27 cellular contexts compared by ENCODE assay signal in the genomic region with DNA sequence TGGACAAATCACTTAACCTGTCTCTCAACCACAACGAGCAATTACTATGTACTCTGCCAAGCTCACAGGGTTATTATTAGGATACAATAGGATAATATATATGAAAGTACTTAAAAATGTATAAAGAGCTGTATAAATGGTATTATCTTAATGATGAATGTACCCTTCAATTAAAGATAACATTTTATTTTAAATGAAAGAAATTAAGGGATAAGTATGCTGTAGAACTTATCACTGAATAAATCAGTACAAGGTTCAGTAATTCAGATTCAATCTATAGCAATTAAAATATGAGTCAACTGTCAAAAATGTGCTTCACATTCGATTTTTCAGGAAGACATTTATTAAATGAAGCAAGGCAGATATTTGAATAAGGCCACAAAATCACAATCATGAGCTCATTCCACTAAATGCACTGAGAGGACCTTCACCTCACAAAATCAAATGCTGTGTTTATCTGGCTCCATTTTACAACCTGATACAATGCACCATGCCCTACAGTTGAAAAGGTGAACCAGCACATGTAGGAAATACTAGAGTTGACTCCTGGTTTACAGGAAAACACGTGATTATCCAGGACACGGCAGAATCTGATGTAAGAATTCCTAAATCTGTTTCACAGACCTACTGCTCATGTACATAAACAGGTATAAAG. TPM values are rescaled to one million over a fixed set of nuclear protein-coding genes. Genes with fewer than 3 reads are reported as not detected.
DNase-seq lines count a peak whose midpoint lies in the region; ATAC-seq and TF ChIP-seq lines count a peak whose summit lies in the region.
"Had no signal": no experiment of that assay in that cellular context is flagged by ENCODE, and none has a peak within 500 bp of the region (broad histone marks: within the 10 kb centered on the region; RNA-seq: fewer than 3 reads in every experiment).

No MANE protein-coding gene starts in this region.

- H2BK12ac ChIP-seq in mesenchymal stem cell (ENCODE audit: low read length in 2 of 2), result no peak overlapping the region
- H2BK12ac ChIP-seq in neuronal stem cell (ENCODE audit: low read length), result no peak overlapping the region

- H3K4me3 ChIP-seq in SK-N-SH (ENCODE audit: low read depth in 2 of 2, low read length in 1 of 2) (no peak overlapping the region), left lung (no peak overlapping the region), coronary artery (no peak overlapping the region), mesenchymal stem cell (ENCODE audit: insufficient read depth in 1 of 2, low read depth in 1 of 2, low read length in 2 of 2) (no peak overlapping the region), neuronal stem cell (ENCODE audit: low read length in 2 of 2) (no peak overlapping the region)
- H3K4me3 ChIP-seq: tibial nerve had no signal

- H3K4me1 ChIP-seq in SK-N-SH (ENCODE audit: control insufficient read depth in 1 of 2, insufficient read depth in 2 of 2, low read depth in 1 of 2, low read length in 1 of 2), result no peaks in the 10 kb centered on the region; a peak in 1 of 4 replicates
- no peaks in the 10 kb centered on the region for H3K4me1 ChIP-seq in left lung
- H3K4me1 ChIP-seq in mesenchymal stem cell (ENCODE audit: control insufficient read depth, insufficient read depth, low read depth, low read length), result no peaks in the 10 kb centered on the region
- no peaks in the 10 kb centered on the region for H3K4me1 ChIP-seq in neuronal stem cell (ENCODE audit: control insufficient read depth in 2 of 2, insufficient read depth in 1 of 2, low read depth in 1 of 2, low read length in 2 of 2)
- H3K4me1 ChIP-seq: tibial nerve had no signal

- H3K79me2 ChIP-seq in SK-N-SH (ENCODE audit: insufficient read depth), result no peaks in the 10 kb centered on the region; the same call in 1 of the 2 replicates

- H2BK120ac ChIP-seq in mesenchymal stem cell (ENCODE audit: low read depth, low read length) (no peak overlapping the region), neuronal stem cell (ENCODE audit: low read depth, low read length) (no peak overlapping the region)

- no peak overlapping the region for H3K18ac ChIP-seq in mesenchymal stem cell (ENCODE audit: low read depth in 1 of 2, low read length in 2 of 2)
- H3K18ac ChIP-seq in neuronal stem cell (ENCODE audit: low read length), result no peak overlapping the region

- no peak overlapping the region for H3K14ac ChIP-seq in mesenchymal stem cell (ENCODE audit: low read length in 2 of 2)
- H3K14ac ChIP-seq in neuronal stem cell (ENCODE audit: low read length), result no peak overlapping the region

- intact Hi-C loops in left lung (cut with DNase I), result no loop called here

- H3K36me3 ChIP-seq in SK-N-SH (replicated peaks in 1 of 2; ENCODE audit: control insufficient read depth in 1 of 2, insufficient read depth in 2 of 2, low read length in 1 of 2) (no peaks in the 10 kb centered on the region), left lung (no peaks in the 10 kb centered on the region), mesenchymal stem cell (ENCODE audit: control insufficient read depth in 1 of 2, insufficient read depth in 2 of 2, low read depth in 1 of 2, low read length in 2 of 2) (no peaks in the 10 kb centered on the region), neuronal stem cell (replicated peaks in 1 of 2; ENCODE audit: control insufficient read depth in 2 of 2, insufficient read depth in 2 of 2, low read length in 2 of 2) (no peaks in the 10 kb centered on the region)
- H3K36me3 ChIP-seq: tibial nerve had no signal

- H4K8ac ChIP-seq in mesenchymal stem cell (ENCODE audit: low read length), result no peak overlapping the region
- H4K8ac ChIP-seq in neuronal stem cell (ENCODE audit: low read depth, low read length), result no peak overlapping the region

- TF ChIP-seq CTCF in SK-N-SH (IDR thresholded peaks at IDR 0.05) (no peak), left lung (IDR thresholded peaks at IDR 0.05) (no peak), coronary artery (IDR thresholded peaks at IDR 0.05) (no peak)

- no peaks in the 10 kb centered on the region for H3K27me3 ChIP-seq in SK-N-SH (ENCODE audit: insufficient read depth)
- peaks cover 16 to 30% of the 10 kb centered on the region in 2 donors for H3K27me3 ChIP-seq in left lung
- peaks cover 0 to 34% of the 10 kb centered on the region in 2 experiments for H3K27me3 ChIP-seq in mesenchymal stem cell (ENCODE audit: control insufficient read depth in 1 of 2, insufficient read depth in 1 of 2, low read length in 2 of 2)
- peaks cover 0 to 4% (median 0%) of the 10 kb centered on the region in 3 experiments for H3K27me3 ChIP-seq in neuronal stem cell (ENCODE audit: control insufficient read depth in 3 of 3, insufficient read depth in 3 of 3, low read depth in 1 of 3, low read length in 3 of 3)

- H2AK5ac ChIP-seq in mesenchymal stem cell (ENCODE audit: low read length, severe bottlenecking) (no peak overlapping the region), neuronal stem cell (ENCODE audit: low read depth, low read length) (no peak overlapping the region)

- H3K79me1 ChIP-seq in mesenchymal stem cell (replicated peaks; ENCODE audit: low read length, poor library complexity, severe bottlenecking) (peaks cover 2% of the 10 kb centered on the region), neuronal stem cell (ENCODE audit: low read depth, low read length) (no peaks in the 10 kb centered on the region)

- CTCF ChIA-PET in SK-N-SH (lab: Yijun Ruan, JAX), result interaction anchor here (0.8 to 1.0 kb wide), 2 partner anchors 7 to 101 kb away, joined by 3 read pairs; no protein-coding TSS in a partner anchor

- H3K9me2 ChIP-seq in SK-N-SH, result no peaks in the 10 kb centered on the region

- no peaks in the 10 kb centered on the region for H3K9me3 ChIP-seq in SK-N-SH
- no peaks in the 10 kb centered on the region for H3K9me3 ChIP-seq in left lung
- H3K9me3 ChIP-seq in mesenchymal stem cell (ENCODE audit: control insufficient read depth, low read length), result no peaks in the 10 kb centered on the region
- H3K9me3 ChIP-seq in neuronal stem cell (replicated peaks in 1 of 2; ENCODE audit: control insufficient read depth in 2 of 2, insufficient read depth in 1 of 2, low read depth in 1 of 2, low read length in 2 of 2), result no peaks in the 10 kb centered on the region
- H3K9me3 ChIP-seq: tibial nerve had no signal

- peak; percentile 16 for ATAC-seq in left lung
- ATAC-seq: naive thymus-derived CD8-positive, alpha-beta T cell; stimulated activated naive CD8-positive, alpha-beta T cell treated with anti-CD3 and anti-CD28 coated beads, Interleukin-15, Interleukin-2, amounts not matched to agents 100 U/mL and 50 U/mL, for 24 hours; WTC11 had no signal

- no peak overlapping the region for H2AFZ ChIP-seq in SK-N-SH (ENCODE audit: low read depth)
- H2AFZ ChIP-seq in mesenchymal stem cell (ENCODE audit: low read depth, low read length), result no peak overlapping the region
- no peak overlapping the region for H2AFZ ChIP-seq in neuronal stem cell (ENCODE audit: low read length)

- H3K23ac ChIP-seq in mesenchymal stem cell (ENCODE audit: low read length in 2 of 2) (no peak overlapping the region), neuronal stem cell (ENCODE audit: low read depth, low read length, poor library complexity) (no peak overlapping the region)

- no peak overlapping the region for H2BK5ac ChIP-seq in mesenchymal stem cell (ENCODE audit: low read depth, low read length, poor library complexity, severe bottlenecking)
- H2BK5ac ChIP-seq in neuronal stem cell (ENCODE audit: low read length), result no peak overlapping the region

- peak; percentile 5 for DNase-seq in Daoy (ENCODE audit: low read depth)
- DNase-seq in M059J (ENCODE audit: low read depth), result peak; percentile 64
- no peak for DNase-seq in SK-N-SH
- DNase-seq in left lung, result no peak
- DNase-seq in coronary artery (ENCODE audit: low spot score), result no peak
- no peak for DNase-seq in mesenchymal stem cell
- DNase-seq in neuronal stem cell (ENCODE audit: low spot score), result no peak
- DNase-seq in HuH-7.5 (ENCODE audit: low spot score), result no peak
- DNase-seq: activated CD4-positive, alpha-beta T cell treated with anti-CD3 and anti-CD28 coated beads, Interleukin-2, amount 50 U/mL, for 48 hours; activated effector memory CD4-positive, alpha-beta T cell treated with anti-CD3 and anti-CD28 coated beads, Interleukin-2, amount 50 U/mL, for 16 hours; CD4-positive, CD25-positive, alpha-beta regulatory T cell; DMS 273 treated with DMSO at 0.1 percent for 48 hours; GOT3; hypothalamus; Karpas-422; mesendoderm; naive thymus-derived CD8-positive, alpha-beta T cell; NCI-H1092 treated with DMSO at 0.1 percent for 48 hours; NCI-H2171; NCI-H526 treated with DMSO at 0.1 percent for 48 hours; posterior cingulate gyrus; stimulated activated naive CD8-positive, alpha-beta T cell treated with anti-CD3 and anti-CD28 coated beads, Interleukin-15, Interleukin-2, amounts not matched to agents 100 U/mL and 50 U/mL, for 24 hours had no signal

- H3K27ac ChIP-seq in SK-N-SH (ENCODE audit: low read depth in 2 of 2, low read length in 1 of 2) (no peak overlapping the region), left lung (no peak overlapping the region), coronary artery (no peak overlapping the region), mesenchymal stem cell (ENCODE audit: low read length, poor library complexity, severe bottlenecking) (no peak overlapping the region), neuronal stem cell (replicated peaks; ENCODE audit: low read length) (no peak overlapping the region)

- H3K4me2 ChIP-seq in SK-N-SH (peak overlapping the region; percentile 21; the same call in 1 of the 2 replicates), mesenchymal stem cell (ENCODE audit: low read length, poor library complexity, severe bottlenecking) (no peak overlapping the region), neuronal stem cell (ENCODE audit: insufficient read depth, low read length, poor library complexity, severe bottlenecking) (no peak overlapping the region)

- H2BK15ac ChIP-seq in mesenchymal stem cell (ENCODE audit: low read depth, poor library complexity, severe bottlenecking) (no peak overlapping the region), neuronal stem cell (ENCODE audit: low read length) (no peak overlapping the region)

- no peaks in the 10 kb centered on the region for H3F3A ChIP-seq in SK-N-SH (replicated peaks; ENCODE audit: insufficient read depth)

- TF ChIP-seq RAD21 in SK-N-SH (IDR thresholded peaks at IDR 0.05; ENCODE audit: low read length), result no peak

- no peak overlapping the region for H3K4ac ChIP-seq in mesenchymal stem cell (ENCODE audit: low read depth in 1 of 2, low read length in 2 of 2)
- H3K4ac ChIP-seq in neuronal stem cell (ENCODE audit: low read length), result no peak overlapping the region

- H4K91ac ChIP-seq in mesenchymal stem cell (ENCODE audit: low read length) (no peak overlapping the region), neuronal stem cell (ENCODE audit: low read depth, low read length, poor library complexity) (no peak overlapping the region)

- TF ChIP-seq EP300 in SK-N-SH (IDR thresholded peaks at IDR 0.05; ENCODE audit: borderline replicate concordance in 1 of 2, low read depth in 1 of 2, low read length in 1 of 2), result no peak

- under 1% methylated on average over 4 of the region's 4 CpGs for WGBS in SK-N-SH (ENCODE audit: low lambda C conversion rate)
- 84% methylated on average over 2 of the region's 4 CpGs for WGBS in mesenchymal stem cell
- WGBS in neuronal stem cell (ENCODE audit: extremely low coverage in 2 of 2, insufficient read length in 2 of 2, insufficient replicate concordance in 1 of 2), 2 donors, result no CpG with 5 or more reads among the region's 4 CpGs

- H3K9ac ChIP-seq in SK-N-SH (no peak overlapping the region), mesenchymal stem cell (ENCODE audit: low read length) (no peak overlapping the region), neuronal stem cell (ENCODE audit: low read depth, low read length, poor library complexity) (no peak overlapping the region)

- POLR2A ChIA-PET in SK-N-SH (lab: Yijun Ruan, JAX), result no interaction called here

- H4K20me1 ChIP-seq in SK-N-SH (ENCODE audit: insufficient read depth), result no peaks in the 10 kb centered on the region

RNA-seq across cellular contexts. Expression of gene LRCH2, which starts 4.4 kb away (rescaled TPM):
- total RNA-seq in Daoy (2014; rRNA removed; shearing (Covaris generic)), result 1.3 and 2.8 TPM in 2 replicates
- total RNA-seq in M059J (2014; rRNA removed; shearing (Covaris generic)), result 8.7 and 15.8 TPM in 2 replicates
- 1.7 and 2.3 TPM in 2 replicates for polyA plus RNA-seq in SK-N-SH (2012; rRNA removed)
- polyA plus RNA-seq in SK-N-SH (2012; cell fraction: cytosol; rRNA removed), result 2.9 and 3.5 TPM in 2 replicates
- polyA plus RNA-seq in SK-N-SH (2012; cell fraction: nucleus; rRNA removed), result 1.1 and 2.7 TPM in 2 replicates
- total RNA-seq in left lung, result 1 to 10 TPM; 4.4 to 7.0 TPM
- polyA plus RNA-seq in mesenchymal stem cell (2013, experiment 1 of 2), result 7.1 TPM
- 7.3 TPM for polyA plus RNA-seq in mesenchymal stem cell (2013, experiment 2 of 2)
- polyA plus RNA-seq in neuronal stem cell (2013, experiment 1 of 2), result 8.2 TPM
- polyA plus RNA-seq in neuronal stem cell (2013, experiment 2 of 2), result 8.7 TPM
- total RNA-seq: CD4-positive, CD25-positive, alpha-beta regulatory T cell; naive thymus-derived CD8-positive, alpha-beta T cell had no signal
- polyA plus RNA-seq: CD4-positive, CD25-positive, alpha-beta regulatory T cell; naive thymus-derived CD8-positive, alpha-beta T cell had no signal

RNA-seq across cellular contexts. Expression of gene RBMXL3, which starts 40.3 kb away (rescaled TPM):
- not detected in 2 replicates for total RNA-seq in Daoy (2014; rRNA removed; shearing (Covaris generic))
- not detected in 2 replicates for total RNA-seq in M059J (2014; rRNA removed; shearing (Covaris generic))
- not detected in 2 replicates for polyA plus RNA-seq in SK-N-SH (2012; rRNA removed)
- not detected in 2 replicates for polyA plus RNA-seq in SK-N-SH (2012; cell fraction: cytosol; rRNA removed)
- not detected in 2 replicates for polyA plus RNA-seq in SK-N-SH (2012; cell fraction: nucleus; rRNA removed)
- total RNA-seq in left lung, result not detected
- not detected for polyA plus RNA-seq in mesenchymal stem cell (2013, experiment 1 of 2)
- not detected for polyA plus RNA-seq in mesenchymal stem cell (2013, experiment 2 of 2)
- not detected for polyA plus RNA-seq in neuronal stem cell (2013, experiment 1 of 2)
- polyA plus RNA-seq in neuronal stem cell (2013, experiment 2 of 2), result not detected
- total RNA-seq: CD4-positive, CD25-positive, alpha-beta regulatory T cell; fibroblast of villous mesenchyme; naive thymus-derived CD8-positive, alpha-beta T cell; SK-MEL-5; tibial nerve; WTC11 had no signal
- polyA plus RNA-seq: AG04450; CD4-positive, CD25-positive, alpha-beta regulatory T cell; naive thymus-derived CD8-positive, alpha-beta T cell had no signal

Comparison
In these comparisons a context has a peak if more than half of its experiments do, and no peak if none do; other contexts are left out.
1. DNase-seq: peak in Daoy (single experiment) and M059J (single experiment); none in SK-N-SH (single experiment), left lung (0 of 2), coronary artery (single experiment), mesenchymal stem cell (single experiment), neuronal stem cell (single experiment) and HuH-7.5 (single experiment).